Comparison of ENCODE assay signal across 8 cellular contexts in the genomic region with DNA sequence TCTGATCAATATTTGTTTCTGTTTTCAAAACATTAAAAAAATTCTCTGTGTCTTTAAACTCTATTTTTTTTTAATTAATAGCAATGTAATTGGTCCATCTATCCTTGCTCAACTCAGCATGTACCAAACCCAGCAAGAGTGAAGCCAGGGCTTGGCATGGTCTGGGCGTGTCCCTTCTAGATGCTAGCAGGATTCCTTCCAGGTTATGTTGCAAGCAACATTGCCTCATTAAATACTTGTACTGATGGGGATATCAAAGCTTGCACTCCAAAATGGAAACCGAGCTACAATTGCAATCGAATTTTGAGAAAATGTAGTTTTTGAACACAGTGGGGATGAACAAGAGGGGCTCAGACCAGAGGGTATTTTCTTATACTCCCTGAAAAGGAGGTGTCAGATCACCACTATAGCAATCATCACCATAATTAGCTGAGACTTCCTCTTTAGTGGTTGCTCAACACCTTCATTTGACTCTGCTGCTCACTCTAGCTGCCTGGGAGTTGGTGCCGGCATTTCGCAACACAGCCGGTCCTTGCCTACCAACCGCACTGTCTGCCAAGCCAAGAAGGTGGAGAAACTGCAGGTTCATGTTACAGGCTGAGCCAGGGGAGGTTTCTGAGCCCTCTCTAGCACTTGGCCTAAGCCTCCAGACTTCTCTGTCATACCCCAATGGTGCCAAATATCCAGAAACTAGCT.
A peak's percentile ranks its signal among the peaks of the same experiment; 100 is the strongest.
DNase-seq lines count a peak whose midpoint lies in the region; ATAC-seq and TF ChIP-seq lines count a peak whose summit lies in the region.

No MANE protein-coding gene starts in this region.

- intact Hi-C loops in left cardiac atrium (cut with DNase I) = no loop called here

- no peak overlapping the region for H3K27ac ChIP-seq in RWPE2 (ENCODE audit: poor library complexity, severe bottlenecking)

- H3K4me3 ChIP-seq in GM12865 (ENCODE audit: low read depth, low read length) = no peak overlapping the region
- H3K4me3 ChIP-seq in RWPE2 (ENCODE audit: severe bottlenecking) = no peak overlapping the region

- H3K4me1 ChIP-seq in RWPE2 (ENCODE audit: insufficient read depth, poor library complexity, severe bottlenecking) = peaks cover 5% of the 10 kb centered on the region

- H3K36me3 ChIP-seq in RWPE2 (ENCODE audit: low read depth) = no peaks in the 10 kb centered on the region

- H3K9me3 ChIP-seq in RWPE2 (ENCODE audit: severe bottlenecking) = no peaks in the 10 kb centered on the region

- no peaks in the 10 kb centered on the region for H3K27me3 ChIP-seq in RWPE2 (ENCODE audit: insufficient read depth, poor library complexity, severe bottlenecking)

- ATAC-seq in HG03354 (IDR thresholded peaks at IDR 0.05; ENCODE audit: poor library complexity, severe bottlenecking, unreplicated experiment) (peak; percentile 71), RWPE2 (ENCODE audit: low read depth) (peak; percentile 97), left cardiac atrium (peak; percentile 89 to 96)

- TF ChIP-seq CTCF in GM12865 (IDR thresholded peaks at IDR 0.05; ENCODE audit: insufficient read depth, low read depth, low read length, missing control alignments) (no peak), RWPE2 (IDR thresholded peaks at IDR 0.05; ENCODE audit: poor library complexity, severe bottlenecking) (no peak)

- DNase-seq in GM12865 (ENCODE audit: low read depth) = peak; percentile 15
- DNase-seq in RWPE2 (ENCODE audit: low spot score) = peak; percentile 76
- peak; percentile 85 for DNase-seq in left cardiac atrium
- peak; percentile 18 for DNase-seq in stromal cell of bone marrow (ENCODE audit: low read depth)
- DNase-seq in foreskin melanocyte = no peak
- DNase-seq in A172 (ENCODE audit: low spot score) = no peak
- no peak for DNase-seq in stimulated activated CD4-positive, alpha-beta T cell treated with anti-CD3 and anti-CD28 coated beads, Interleukin-4, amount 100 ng/mL, for 24 hours

Comparison
In these comparisons a context has a peak if more than half of its experiments do, and no peak if none do; other contexts are left out.
1. DNase-seq: peak in GM12865 (single experiment), RWPE2 (single experiment), left cardiac atrium (single experiment) and stromal cell of bone marrow (single experiment); none in foreskin melanocyte (single experiment), A172 (single experiment) and stimulated activated CD4-positive, alpha-beta T cell treated with anti-CD3 and anti-CD28 coated beads, Interleukin-4, amount 100 ng/mL, for 24 hours (single experiment).
2. Peak in every context shown above with its lines, with median percentiles within 50 percentile points of each other: ATAC-seq.